ENCODE assay signal across 1 cellular context in the genomic region with DNA sequence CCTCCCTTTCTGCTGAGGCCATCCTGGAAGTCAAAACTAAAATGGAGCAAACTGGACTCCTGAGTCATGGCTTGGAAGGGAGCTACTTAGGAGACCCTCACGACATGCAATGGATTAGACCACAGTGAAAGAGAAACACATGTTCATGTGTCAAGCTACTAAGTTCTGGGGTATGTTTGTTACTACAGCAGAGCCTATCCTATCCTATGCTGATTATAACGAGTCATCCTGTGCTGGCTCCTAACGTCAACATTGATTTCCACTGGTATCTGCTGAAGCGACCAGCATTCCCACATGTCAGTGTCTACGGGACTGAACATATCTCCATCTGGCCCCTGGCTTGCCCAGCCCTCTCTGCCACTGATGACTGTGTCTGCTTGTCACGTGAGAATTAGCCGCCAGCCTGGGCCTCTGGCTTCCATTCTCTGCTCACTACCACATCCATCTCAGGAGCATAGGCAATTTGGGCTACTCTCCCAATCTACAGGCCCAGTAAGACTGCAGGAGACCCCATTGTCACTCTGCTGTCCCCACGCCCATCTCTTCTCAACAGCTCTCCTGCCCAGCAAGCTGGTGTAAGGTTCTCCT.
TF ChIP-seq lines count a peak whose summit lies in the region.

No MANE protein-coding gene starts in this region.

TF ChIP-seq in HepG2, 621 proteins besides CTCF, POLR2A, EP300 and RAD21 (continued from another document):
- TF ChIP-seq, protein P1, sequence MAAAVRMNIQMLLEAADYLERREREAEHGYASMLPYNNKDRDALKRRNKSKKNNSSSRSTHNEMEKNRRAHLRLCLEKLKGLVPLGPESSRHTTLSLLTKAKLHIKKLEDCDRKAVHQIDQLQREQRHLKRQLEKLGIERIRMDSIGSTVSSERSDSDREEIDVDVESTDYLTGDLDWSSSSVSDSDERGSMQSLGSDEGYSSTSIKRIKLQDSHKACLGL (CRISPR knock-in tag; IDR thresholded peaks at IDR 0.05): no peak
